20 cellular contexts compared by ENCODE assay signal in the genomic region with DNA sequence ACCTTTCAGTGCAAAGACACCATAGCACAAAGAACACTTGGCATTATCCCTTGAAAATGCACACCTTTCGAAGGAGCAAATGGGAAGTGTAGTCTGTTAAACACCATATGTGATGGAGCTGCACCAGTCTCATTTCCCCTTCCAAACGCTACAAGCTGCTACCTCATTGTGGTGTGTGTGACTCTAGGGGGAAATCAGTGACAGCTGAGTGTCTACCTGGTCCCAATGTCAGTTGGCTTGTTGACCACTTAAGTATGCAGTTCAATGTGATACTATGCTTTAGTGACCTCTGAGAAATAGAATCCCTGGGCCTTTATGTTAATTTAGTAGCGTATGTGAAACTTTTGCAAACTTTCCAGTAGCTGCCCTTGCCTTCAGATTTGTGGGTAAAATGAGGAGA.
"Had no signal": no experiment of that assay in that cellular context is flagged by ENCODE, and none has a peak within 500 bp of the region (broad histone marks: within the 10 kb centered on the region; RNA-seq: fewer than 3 reads in every experiment).

No MANE protein-coding gene starts in this region.

- H3K27ac Mint-ChIP-seq: activated CD4-positive, alpha-beta memory T cell treated with anti-CD3 and anti-CD28 coated beads for 36 hours; activated CD4-positive, alpha-beta T cell treated with anti-CD3 and anti-CD28 coated beads, Interleukin-2, amount 10 ng/mL, durations not matched to agents 7 days and 5 days; activated naive CD4-positive, alpha-beta T cell treated with anti-CD3 and anti-CD28 coated beads for 36 hours had no signal

- H3K9me3 Mint-ChIP-seq: activated CD4-positive, alpha-beta memory T cell treated with anti-CD3 and anti-CD28 coated beads for 36 hours; activated CD4-positive, alpha-beta T cell treated with anti-CD3 and anti-CD28 coated beads, Interleukin-2, amount 10 ng/mL, durations not matched to agents 7 days and 5 days; activated naive CD4-positive, alpha-beta T cell treated with anti-CD3 and anti-CD28 coated beads for 36 hours; activated T-cell treated with anti-CD3 and anti-CD28 coated beads, Interleukin-2, amount 50 U/mL, for 4 hours; T-cell had no signal

- H3K4me3 Mint-ChIP-seq: activated CD4-positive, alpha-beta memory T cell treated with anti-CD3 and anti-CD28 coated beads for 36 hours; activated CD4-positive, alpha-beta T cell treated with anti-CD3 and anti-CD28 coated beads, Interleukin-2, amount 10 ng/mL, durations not matched to agents 7 days and 5 days; activated naive CD4-positive, alpha-beta T cell treated with anti-CD3 and anti-CD28 coated beads for 36 hours; activated T-cell treated with anti-CD3 and anti-CD28 coated beads, Interleukin-2, amount 50 U/mL, for 4 hours; T-cell had no signal

- ATAC-seq: activated T-cell treated with anti-CD3 and anti-CD28 coated beads, Interleukin-2, amount 50 U/mL, for 4 hours; K562; T-cell had no signal

- H3K27ac ChIP-seq: SK-N-MC, VCaP had no signal

- H3K4me1 Mint-ChIP-seq: activated CD4-positive, alpha-beta T cell treated with anti-CD3 and anti-CD28 coated beads, Interleukin-2, amount 10 ng/mL, durations not matched to agents 7 days and 5 days had no signal

- H3K27me3 Mint-ChIP-seq: activated CD4-positive, alpha-beta memory T cell treated with anti-CD3 and anti-CD28 coated beads for 36 hours; activated CD4-positive, alpha-beta T cell treated with anti-CD3 and anti-CD28 coated beads, Interleukin-2, amount 10 ng/mL, durations not matched to agents 7 days and 5 days; T-cell had no signal

- DNase-seq: activated CD4-positive, alpha-beta memory T cell treated with anti-CD3 and anti-CD28 coated beads for 36 hours; activated CD4-positive, alpha-beta T cell treated with anti-CD3 and anti-CD28 coated beads, Interleukin-2, amount 10 ng/mL, durations not matched to agents 7 days and 5 days; activated CD4-positive, CD25-positive, alpha-beta regulatory T cell; activated CD8-positive, alpha-beta memory T cell treated with anti-CD3 and anti-CD28 coated beads for 24 hours; activated effector memory CD4-positive, alpha-beta T cell treated with anti-CD3 and anti-CD28 coated beads, Interleukin-2, amount 50 U/mL, for 16 hours; activated naive CD4-positive, alpha-beta T cell treated with anti-CD3 and anti-CD28 coated beads for 36 hours; activated T-cell treated with anti-CD3 and anti-CD28 coated beads, Interleukin-2, amount 50 U/mL, for 4 hours; aorta; central memory CD4-positive, alpha-beta T cell; Karpas-422; MM.1S; NCI-H1092; NCI-H1417; NCI-H2029 treated with DMSO at 0.1 percent for 48 hours; NCI-H446; NCI-H748 treated with DMSO at 0.1 percent for 48 hours; T-cell had no signal

- H3K4me3 ChIP-seq: K562, SK-N-MC had no signal
